10 cellular contexts compared by ENCODE assay signal in genomic region chr12:124490584-124491305, GRCh38.
A peak's percentile ranks its signal among the peaks of the same experiment; 100 is the strongest.
DNase-seq lines count a peak whose midpoint lies in the region; ATAC-seq and TF ChIP-seq lines count a peak whose summit lies in the region.
"Had no signal": no experiment of that assay in that cellular context is flagged by ENCODE, and none has a peak within 500 bp of the region (broad histone marks: within the 10 kb centered on the region; RNA-seq: fewer than 3 reads in every experiment).

No MANE protein-coding gene starts in this region.

- H3K27me3 ChIP-seq in H7 (ENCODE audit: control insufficient read depth, insufficient read depth, low read length) (no peaks in the 10 kb centered on the region), layer of hippocampus (ENCODE audit: control insufficient read depth, insufficient read depth, low read length) (no peaks in the 10 kb centered on the region)
- H3K27me3 ChIP-seq: SJCRH30 had no signal

- H3K4me3 ChIP-seq in H7 (ENCODE audit: insufficient read depth, low read depth, low read length), result no peak overlapping the region
- no peak overlapping the region for H3K4me3 ChIP-seq in lower leg skin (ENCODE audit: low read depth, poor library complexity, severe bottlenecking)
- H3K4me3 ChIP-seq: SJCRH30 had no signal

- ATAC-seq in sciatic nerve, result peak; percentile 73
- ATAC-seq in HG03139 (IDR thresholded peaks at IDR 0.05; ENCODE audit: unreplicated experiment), result no peak
- ATAC-seq: activated T-cell treated with anti-CD3 and anti-CD28 coated beads, Interleukin-2, amount 50 U/mL, for 4 hours had no signal

- no peak for TF ChIP-seq POLR2A in lower leg skin (IDR thresholded peaks at IDR 0.05)

- no peaks in the 10 kb centered on the region for H3K9me3 Mint-ChIP-seq in immature natural killer cell
- H3K9me3 Mint-ChIP-seq: activated T-cell treated with anti-CD3 and anti-CD28 coated beads, Interleukin-2, amount 50 U/mL, for 4 hours had no signal

- H3K27me3 Mint-ChIP-seq in immature natural killer cell (ENCODE audit: low read depth in 3 of 3), result peaks cover 0 to 2% (median 0%) of the 10 kb centered on the region in 3 donors

- TF ChIP-seq CTCF in lower leg skin (IDR thresholded peaks at IDR 0.05), result no peak

- WGBS in lower leg skin, 2 donors, result 56 to 72% methylated on average over 17 of the region's 17 CpGs

- peaks cover 0 to 3% (median 3%) of the 10 kb centered on the region in 3 donors for H3K36me3 Mint-ChIP-seq in immature natural killer cell

- no peak overlapping the region for H3K27ac Mint-ChIP-seq in immature natural killer cell

- peak overlapping the region; percentile 48 for H3K27ac ChIP-seq in layer of hippocampus (ENCODE audit: low read depth, low read length)
- H3K27ac ChIP-seq: SJCRH30 had no signal

- intact Hi-C loops in sciatic nerve (cut with DNase I), result no loop called here
- intact Hi-C loops in lower leg skin (cut with DNase I; ENCODE audit: low total_unique reads), result no loop called here

- no peak overlapping the region for H3K4me3 Mint-ChIP-seq in immature natural killer cell
- H3K4me3 Mint-ChIP-seq: activated T-cell treated with anti-CD3 and anti-CD28 coated beads, Interleukin-2, amount 50 U/mL, for 4 hours had no signal

- peaks cover 8% of the 10 kb centered on the region for H3K36me3 ChIP-seq in H7 (replicated peaks; ENCODE audit: control insufficient read depth, insufficient read depth, low read length)

- peaks cover 18 to 37% of the 10 kb centered on the region in 2 donors for H3K4me1 Mint-ChIP-seq in immature natural killer cell

- DNase-seq in H7 (peak; percentile 62), cerebellum (ENCODE audit: low spot score) (peak; percentile 96), sciatic nerve (ENCODE audit: low spot score) (no peak), lower leg skin (ENCODE audit: low spot score in 2 of 2) (no peak), immature natural killer cell (no peak)
- no peak for DNase-seq in stimulated activated CD4-positive, alpha-beta T cell treated with anti-CD3 and anti-CD28 coated beads, Interleukin-2, amount 100 ng/mL, for 48 hours
- DNase-seq: activated T-cell treated with anti-CD3 and anti-CD28 coated beads, Interleukin-2, amount 50 U/mL, for 4 hours; SJCRH30 had no signal

Comparison
In these comparisons a context has a peak if more than half of its experiments do, and no peak if none do; other contexts are left out.
1. DNase-seq: peak in H7 (single experiment) and cerebellum (single experiment); none in sciatic nerve (single experiment), lower leg skin (0 of 2), immature natural killer cell (0 of 3) and stimulated activated CD4-positive, alpha-beta T cell treated with anti-CD3 and anti-CD28 coated beads, Interleukin-2, amount 100 ng/mL, for 48 hours (0 of 2).